Comparison of ENCODE assay signal across 16 cellular contexts in the genomic region with DNA sequence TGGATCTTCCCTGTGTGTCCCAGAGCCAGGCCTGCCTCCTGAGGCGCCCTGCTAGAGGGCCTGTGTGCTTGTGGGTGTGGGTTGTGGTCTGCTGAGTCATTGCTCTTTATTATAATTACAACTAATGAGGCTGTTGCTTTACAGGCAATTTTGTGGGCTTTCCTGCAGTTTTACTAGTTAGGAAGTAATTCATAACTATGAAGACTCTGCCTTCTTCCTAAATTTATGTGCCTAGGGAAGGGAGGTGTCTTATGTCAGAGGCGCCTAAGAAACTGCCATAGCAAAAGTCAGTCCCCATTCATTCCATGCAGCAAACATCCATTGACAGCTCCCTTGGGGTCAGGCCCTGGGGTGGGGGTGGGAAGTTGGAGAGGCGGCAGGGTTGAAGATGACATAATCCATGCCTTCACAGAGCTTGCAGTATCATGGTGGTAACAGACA.
DNase-seq lines count a peak whose midpoint lies in the region; ATAC-seq and TF ChIP-seq lines count a peak whose summit lies in the region.
"Had no signal": no experiment of that assay in that cellular context is flagged by ENCODE, and none has a peak within 500 bp of the region (broad histone marks: within the 10 kb centered on the region; RNA-seq: fewer than 3 reads in every experiment).

No MANE protein-coding gene starts in this region.

- no peaks in the 10 kb centered on the region for H3K4me1 ChIP-seq in right cardiac atrium (ENCODE audit: control insufficient read depth, insufficient read depth, low read length)
- H3K4me1 ChIP-seq: esophagus muscularis mucosa had no signal

- no peaks in the 10 kb centered on the region for H3K4me1 Mint-ChIP-seq in CD4-positive, alpha-beta T cell (ENCODE audit: low read depth)
- no peaks in the 10 kb centered on the region for H3K4me1 Mint-ChIP-seq in T-helper 17 cell

- ATAC-seq in HG03432 (IDR thresholded peaks at IDR 0.05; ENCODE audit: unreplicated experiment) (peak; percentile 69), left colon (no peak), T-helper 17 cell (no peak), right cardiac atrium (no peak)
- no peak for ATAC-seq in CD4-positive, alpha-beta T cell (ENCODE audit: poor library complexity)
- ATAC-seq: mucosa of descending colon, Right ventricle myocardium inferior had no signal

- CTCF ChIA-PET in CD4-positive, alpha-beta T cell (lab: Charles Lee), result no interaction called here

- H3K4me3 ChIP-seq in right cardiac atrium (ENCODE audit: low read length), result no peak overlapping the region
- H3K4me3 ChIP-seq: esophagus muscularis mucosa, MG63, mucosa of descending colon had no signal

- no peaks in the 10 kb centered on the region for H3K36me3 Mint-ChIP-seq in CD4-positive, alpha-beta T cell (ENCODE audit: low read depth)
- H3K36me3 Mint-ChIP-seq in T-helper 17 cell (ENCODE audit: low read depth), result no peaks in the 10 kb centered on the region

- no peak overlapping the region for H3K4me3 Mint-ChIP-seq in CD4-positive, alpha-beta T cell
- no peak overlapping the region for H3K4me3 Mint-ChIP-seq in T-helper 17 cell
- H3K4me3 Mint-ChIP-seq: HFFc6 had no signal

- intact Hi-C loops in left colon (cut with DNase I, micrococcal nuclease) (no loop called here), right cardiac atrium (cut with DNase I) (no loop called here)
- intact Hi-C loops in CD4-positive, alpha-beta T cell (cut with DNase I, micrococcal nuclease), result no loop called here

- no peak overlapping the region for H3K27ac Mint-ChIP-seq in CD4-positive, alpha-beta T cell
- no peak overlapping the region for H3K27ac Mint-ChIP-seq in T-helper 17 cell
- H3K27ac Mint-ChIP-seq: HFFc6 had no signal

- DNase-seq in stimulated activated CD4-positive, alpha-beta T cell treated with anti-CD3 and anti-CD28 coated beads, Interleukin-15, amount 100 ng/mL, for 24 hours, result peak; percentile 3
- DNase-seq in stimulated activated CD4-positive, alpha-beta T cell treated with anti-CD3 and anti-CD28 coated beads, Interleukin-2, amount 100 ng/mL, for 24 hours, result no peak
- peak; percentile 10 for DNase-seq in UCSD-AML1 (lab: John Stamatoyannopoulos, UW; ENCODE audit: unreplicated experiment)
- no peak for DNase-seq in left colon
- DNase-seq in CD4-positive, alpha-beta T cell, result no peak
- DNase-seq in T-helper 17 cell, result no peak
- DNase-seq in right cardiac atrium, result no peak
- DNase-seq: DMS153, HFFc6, MG63, mucosa of descending colon, NCI-H2227 treated with DMSO at 0.1 percent for 48 hours had no signal

- H3K27me3 ChIP-seq in CD4-positive, alpha-beta T cell (ENCODE audit: control insufficient read depth, insufficient read depth, low read length), result no peaks in the 10 kb centered on the region
- H3K27me3 ChIP-seq in right cardiac atrium (ENCODE audit: control insufficient read depth, insufficient read depth), result no peaks in the 10 kb centered on the region
- H3K27me3 ChIP-seq: MG63 had no signal

- POLR2A ChIA-PET in CD4-positive, alpha-beta T cell (lab: Charles Lee), result no interaction called here

- H3K9me3 Mint-ChIP-seq in CD4-positive, alpha-beta T cell, result no peaks in the 10 kb centered on the region

- WGBS in right cardiac atrium, result 61% methylated on average over 3 of the region's 3 CpGs

- no peak for TF ChIP-seq CTCF in CD4-positive, alpha-beta T cell (IDR thresholded peaks at IDR 0.05)

- H3K27me3 Mint-ChIP-seq in CD4-positive, alpha-beta T cell, result no peaks in the 10 kb centered on the region
- H3K27me3 Mint-ChIP-seq in T-helper 17 cell, result no peaks in the 10 kb centered on the region

- no peak overlapping the region for H3K27ac ChIP-seq in CD4-positive, alpha-beta T cell (ENCODE audit: low read depth, low read length)
- no peak overlapping the region for H3K27ac ChIP-seq in right cardiac atrium (ENCODE audit: low read length)
- H3K27ac ChIP-seq: esophagus muscularis mucosa, HL-60 had no signal

- no peaks in the 10 kb centered on the region for H3K9me3 ChIP-seq in CD4-positive, alpha-beta T cell (ENCODE audit: control insufficient read depth, low read length)
- H3K9me3 ChIP-seq in T-helper 17 cell (ENCODE audit: control insufficient read depth, low read length, poor library complexity, severe bottlenecking) (no peaks in the 10 kb centered on the region), right cardiac atrium (ENCODE audit: control insufficient read depth, low read length) (no peaks in the 10 kb centered on the region)
- H3K9me3 ChIP-seq: esophagus muscularis mucosa, MG63, mucosa of descending colon had no signal

Comparison
In these comparisons a context has a peak if more than half of its experiments do, and no peak if none do; other contexts are left out.
1. DNase-seq: peak in stimulated activated CD4-positive, alpha-beta T cell treated with anti-CD3 and anti-CD28 coated beads, Interleukin-15, amount 100 ng/mL, for 24 hours (single experiment) and UCSD-AML1 (single experiment); none in stimulated activated CD4-positive, alpha-beta T cell treated with anti-CD3 and anti-CD28 coated beads, Interleukin-2, amount 100 ng/mL, for 24 hours (0 of 2), left colon (0 of 2), CD4-positive, alpha-beta T cell (0 of 10), T-helper 17 cell (0 of 3) and right cardiac atrium (0 of 3).